8 cellular contexts compared by ENCODE assay signal in genomic region chr1:182143154-182143657, GRCh38.
DNase-seq lines count a peak whose midpoint lies in the region; ATAC-seq and TF ChIP-seq lines count a peak whose summit lies in the region.

No MANE protein-coding gene starts in this region.

- H3K27ac ChIP-seq in liver (ENCODE audit: low read depth in 1 of 2, low read length in 2 of 2), result no peak overlapping the region

- TF ChIP-seq RAD21 in liver (IDR thresholded peaks at IDR 0.05), result peak; percentile 99 to 100

- ATAC-seq in HG03342 (IDR thresholded peaks at IDR 0.05; ENCODE audit: unreplicated experiment), result peak; percentile 36
- no peak for ATAC-seq in HG02678 (IDR thresholded peaks at IDR 0.05; ENCODE audit: unreplicated experiment)

- 7% methylated on average over 11 of the region's 11 CpGs for WGBS in liver

- no peaks in the 10 kb centered on the region for H3K36me3 ChIP-seq in liver (ENCODE audit: control insufficient read depth in 4 of 4, insufficient read depth in 3 of 4, low read depth in 1 of 4, low read length in 3 of 4)

- H3K27me3 ChIP-seq in liver (ENCODE audit: control insufficient read depth in 4 of 4, insufficient read depth in 4 of 4, low read length in 3 of 4), result no peaks in the 10 kb centered on the region

- DNase-seq in Caki2 (ENCODE audit: low read depth), result peak; percentile 55
- peak; percentile 93 to 99 for DNase-seq in NCI-H526 (lab: John Stamatoyannopoulos, UW)
- peak; percentile 86 to 87 for DNase-seq in activated CD4-positive, alpha-beta T cell treated with anti-CD3 and anti-CD28 coated beads, Interleukin-2, amount 50 U/mL, for 24 hours (ENCODE audit: low read depth in 1 of 2, low spot score in 1 of 2)
- DNase-seq in dedifferentiated amniotic fluid mesenchymal stem cell (ENCODE audit: extremely low spot score), result peak; percentile 91
- DNase-seq in stimulated activated CD4-positive, alpha-beta T cell treated with anti-CD3 and anti-CD28 coated beads, Interleukin-2, amount 100 ng/mL, for 24 hours, result peak; percentile 94 to 95

- no peak overlapping the region for H3K4me3 ChIP-seq in liver (ENCODE audit: low read depth in 1 of 3, low read length in 3 of 3)

- H3K4me1 ChIP-seq in liver (ENCODE audit: control insufficient read depth in 4 of 4, insufficient read depth in 4 of 4, low read length in 3 of 4), result peaks cover 0 to 16% (median 10%) of the 10 kb centered on the region in 4 donors

- in situ Hi-C loops in Caki2 (cut with HindIII; ENCODE audit: low pct_unique_long_range_greater_than_20kb, low sequenced_read_pairs), result no loop called here

- no peaks in the 10 kb centered on the region for H3K9me3 ChIP-seq in liver (ENCODE audit: control insufficient read depth in 4 of 4, low read length in 3 of 4)

- TF ChIP-seq CTCF in liver (IDR thresholded peaks at IDR 0.05; ENCODE audit: low read depth, low read length, missing input control), result peak; percentile 98

- H3K9ac ChIP-seq in liver (ENCODE audit: low read depth in 1 of 2, low read length in 2 of 2), result no peak overlapping the region

TF ChIP-seq in liver, 16 proteins besides CTCF, POLR2A, EP300 and RAD21:
- no peak for TF ChIP-seq YY1 (IDR thresholded peaks at IDR 0.05)
- peak; percentile 37 to 48 for TF ChIP-seq RXRA (IDR thresholded peaks at IDR 0.05)
- no peak for TF ChIP-seq HNF4A (conservative IDR thresholded peaks at IDR 0.05)
- TF ChIP-seq NR2F2 (IDR thresholded peaks at IDR 0.05), result no peak
